ENCODE assay signal across 19 cellular contexts in genomic region chr1:158053276-158053675, GRCh38. TPM values are rescaled to one million over a fixed set of nuclear protein-coding genes. Genes with fewer than 3 reads are reported as not detected.
A peak's percentile ranks its signal among the peaks of the same experiment; 100 is the strongest.
DNase-seq lines count a peak whose midpoint lies in the region; ATAC-seq and TF ChIP-seq lines count a peak whose summit lies in the region.
"Had no signal": no experiment of that assay in that cellular context is flagged by ENCODE, and none has a peak within 500 bp of the region (broad histone marks: within the 10 kb centered on the region; RNA-seq: fewer than 3 reads in every experiment).

No MANE protein-coding gene starts in this region.

- H4K8ac ChIP-seq in IMR-90 (ENCODE audit: low read depth in 2 of 2, low read length in 2 of 2), result no peak overlapping the region

- H2BK120ac ChIP-seq in IMR-90 (ENCODE audit: low read depth, low read length), result no peak overlapping the region

- H3K14ac ChIP-seq in IMR-90 (replicated peaks; ENCODE audit: low read depth, low read length), result no peak overlapping the region

- no TSS peak for BruUV-seq in IMR-90 (replicated peaks; lab: Mats Ljungman, UMichigan)

- H3K9me3 Mint-ChIP-seq in activated CD4-positive, alpha-beta T cell treated with anti-CD3 and anti-CD28 coated beads, Interleukin-2, amount 10 ng/mL, durations not matched to agents 24 days and 14 days, result no peaks in the 10 kb centered on the region
- H3K9me3 Mint-ChIP-seq: activated naive CD4-positive, alpha-beta T cell treated with anti-CD3 and anti-CD28 coated beads, Interleukin-2, amount 10 ng/mL, durations not matched to agents 7 days and 5 days had no signal

- no peak overlapping the region for H4K91ac ChIP-seq in IMR-90 (ENCODE audit: insufficient read depth, low read depth, low read length)

- H3K56ac ChIP-seq in IMR-90 (ENCODE audit: extremely low read depth, insufficient read depth, low read length), result no peak overlapping the region

- H2BK20ac ChIP-seq in IMR-90 (ENCODE audit: low read depth, low read length), result no peak overlapping the region

- no peak for TF ChIP-seq POLR2A in IMR-90 (IDR thresholded peaks at IDR 0.05; ENCODE audit: low read depth, low read length)
- no peak for TF ChIP-seq POLR2A in suprapubic skin (IDR thresholded peaks at IDR 0.05)

- DNase-seq in A172 (ENCODE audit: low spot score) (peak; percentile 38), IMR-90 (peak; percentile 26), astrocyte of the spinal cord (ENCODE audit: low read depth, low spot score) (peak; percentile 25), iris pigment epithelial cell (ENCODE audit: low read depth) (peak; percentile 47), suprapubic skin (ENCODE audit: low spot score in 2 of 2) (no peak), NCI-H446 treated with DMSO at 0.1 percent for 48 hours (lab: John Stamatoyannopoulos, UW) (no peak)
- no peak for DNase-seq in activated CD4-positive, alpha-beta T cell treated with anti-CD3 and anti-CD28 coated beads for 1 hour
- DNase-seq in activated CD4-positive, alpha-beta T cell treated with anti-CD3 and anti-CD28 coated beads, Interleukin-2, amount 10 ng/mL, durations not matched to agents 24 days and 14 days, result no peak
- DNase-seq: activated naive CD4-positive, alpha-beta T cell treated with anti-CD3 and anti-CD28 coated beads, Interleukin-2, amount 10 ng/mL, durations not matched to agents 7 days and 5 days; activated T-cell treated with anti-CD3 and anti-CD28 coated beads for 4 hours; DND-41; NCI-H1105; stimulated activated CD4-positive, alpha-beta T cell treated with anti-CD3 and anti-CD28 coated beads, Interleukin-4, amount 100 ng/mL, for 4 hours; T-helper 9 cell; thyroid gland had no signal

- H3K4ac ChIP-seq in IMR-90 (ENCODE audit: low read depth, low read length), result no peak overlapping the region

- no peaks in the 10 kb centered on the region for H3K9me3 ChIP-seq in IMR-90 (ENCODE audit: control insufficient read depth, insufficient read depth, low read length)
- H3K9me3 ChIP-seq in suprapubic skin, result no peaks in the 10 kb centered on the region
- H3K9me3 ChIP-seq: thyroid gland had no signal

- no peak overlapping the region for H2AK5ac ChIP-seq in IMR-90 (ENCODE audit: low read depth, low read length)

- H2AFZ ChIP-seq in IMR-90 (replicated peaks; ENCODE audit: low read length, poor library complexity), result no peak overlapping the region

- no peaks in the 10 kb centered on the region for H3K4me1 Mint-ChIP-seq in activated CD4-positive, alpha-beta T cell treated with anti-CD3 and anti-CD28 coated beads, Interleukin-2, amount 10 ng/mL, durations not matched to agents 24 days and 14 days
- H3K4me1 Mint-ChIP-seq: activated naive CD4-positive, alpha-beta T cell treated with anti-CD3 and anti-CD28 coated beads, Interleukin-2, amount 10 ng/mL, durations not matched to agents 7 days and 5 days had no signal

- in situ Hi-C loops in IMR-90 (cut with MboI; ENCODE audit: low sequenced_read_pairs) (no loop called here), astrocyte of the spinal cord (cut with HindIII; ENCODE audit: low sequenced_read_pairs) (no loop called here)

- peaks cover 5% of the 10 kb centered on the region for H3K27me3 Mint-ChIP-seq in activated CD4-positive, alpha-beta T cell treated with anti-CD3 and anti-CD28 coated beads, Interleukin-2, amount 10 ng/mL, durations not matched to agents 24 days and 14 days

- peaks cover 21% of the 10 kb centered on the region for H3K36me3 ChIP-seq in IMR-90 (ENCODE audit: control insufficient read depth, insufficient read depth, low read length)
- H3K36me3 ChIP-seq in suprapubic skin, result no peaks in the 10 kb centered on the region
- H3K36me3 ChIP-seq: thyroid gland had no signal

- H2AK9ac ChIP-seq in IMR-90 (replicated peaks; ENCODE audit: low read depth, low read length, poor library complexity), result no peak overlapping the region

- peaks cover 5% of the 10 kb centered on the region; the same call in 1 of the 2 replicates for H3K4me1 ChIP-seq in IMR-90 (ENCODE audit: control insufficient read depth, insufficient read depth, low read length)
- H3K4me1 ChIP-seq in suprapubic skin, result peaks cover 2% of the 10 kb centered on the region

- no peak overlapping the region for H3K4me3 ChIP-seq in IMR-90 (ENCODE audit: insufficient read depth, low read depth, low read length)
- no peak overlapping the region for H3K4me3 ChIP-seq in astrocyte of the spinal cord (ENCODE audit: low read depth, low read length)
- no peak overlapping the region for H3K4me3 ChIP-seq in suprapubic skin
- H3K4me3 ChIP-seq: thyroid gland had no signal

- no peak overlapping the region for H3K23ac ChIP-seq in IMR-90 (ENCODE audit: low read depth, low read length)

- no peaks in the 10 kb centered on the region for H3K27me3 ChIP-seq in IMR-90 (ENCODE audit: control insufficient read depth, insufficient read depth, low read length)
- H3K27me3 ChIP-seq in suprapubic skin, result no peaks in the 10 kb centered on the region
- H3K27me3 ChIP-seq: thyroid gland had no signal

- no peaks in the 10 kb centered on the region for H3K36me3 Mint-ChIP-seq in activated CD4-positive, alpha-beta T cell treated with anti-CD3 and anti-CD28 coated beads, Interleukin-2, amount 10 ng/mL, durations not matched to agents 24 days and 14 days (ENCODE audit: low read depth)
- H3K36me3 Mint-ChIP-seq: activated naive CD4-positive, alpha-beta T cell treated with anti-CD3 and anti-CD28 coated beads, Interleukin-2, amount 10 ng/mL, durations not matched to agents 7 days and 5 days had no signal

- peak; percentile 35; the same call in 1 of the 2 replicates for ATAC-seq in IMR-90 (ENCODE audit: low read depth)

- POLR2A ChIA-PET in IMR-90 (lab: Charles Lee; ENCODE audit: unreplicated experiment), result interaction anchor here (0.6 kb wide), 2 partner anchors 12 to 32 kb away, joined by 5 to 8 read pairs; no protein-coding TSS in a partner anchor

- intact Hi-C loops in IMR-90 (cut with micrococcal nuclease), result no loop called here
- intact Hi-C loops in activated CD4-positive, alpha-beta T cell treated with anti-CD3 and anti-CD28 coated beads, Interleukin-2, amount 10 ng/mL, durations not matched to agents 24 days and 14 days (cut with micrococcal nuclease), result no loop called here

- no peak overlapping the region for H3K9ac ChIP-seq in IMR-90 (ENCODE audit: low read depth, low read length)
- H3K9ac ChIP-seq: KMS-11 had no signal

- no peak overlapping the region for H3K4me3 Mint-ChIP-seq in activated CD4-positive, alpha-beta T cell treated with anti-CD3 and anti-CD28 coated beads, Interleukin-2, amount 10 ng/mL, durations not matched to agents 24 days and 14 days
- H3K4me3 Mint-ChIP-seq: activated naive CD4-positive, alpha-beta T cell treated with anti-CD3 and anti-CD28 coated beads, Interleukin-2, amount 10 ng/mL, durations not matched to agents 7 days and 5 days had no signal

- H3K4me2 ChIP-seq in IMR-90 (ENCODE audit: low read depth, low read length), result no peak overlapping the region
- H3K4me2 ChIP-seq: KMS-11 had no signal

- H3K27ac ChIP-seq in IMR-90 (ENCODE audit: insufficient read depth, low read length) (no peak overlapping the region), suprapubic skin (no peak overlapping the region)
- H3K27ac ChIP-seq: 22Rv1, C4-2B, HL-60, KMS-11, thyroid gland had no signal

- no peak overlapping the region for H2BK15ac ChIP-seq in IMR-90 (ENCODE audit: low read depth, low read length)

- no peak overlapping the region for H3K18ac ChIP-seq in IMR-90 (ENCODE audit: low read depth, low read length)

- H4K20me1 ChIP-seq in IMR-90 (ENCODE audit: insufficient read depth, low read length), result peaks cover 95% of the 10 kb centered on the region

- dilution Hi-C loops in IMR-90 (cut with HindIII; ENCODE audit: low sequenced_read_pairs, unreplicated experiment), result no loop called here

- peaks cover 56 to 93% of the 10 kb centered on the region in 2 experiments for H3K79me1 ChIP-seq in IMR-90 (ENCODE audit: low read depth in 1 of 2, low read length in 2 of 2)

- no peak for TF ChIP-seq EP300 in suprapubic skin (IDR thresholded peaks at IDR 0.05)

- TF ChIP-seq RAD21 in IMR-90 (IDR thresholded peaks at IDR 0.05; ENCODE audit: low read length), result no peak

- no peak overlapping the region for H3K27ac Mint-ChIP-seq in activated CD4-positive, alpha-beta T cell treated with anti-CD3 and anti-CD28 coated beads, Interleukin-2, amount 10 ng/mL, durations not matched to agents 24 days and 14 days
- H3K27ac Mint-ChIP-seq: activated naive CD4-positive, alpha-beta T cell treated with anti-CD3 and anti-CD28 coated beads, Interleukin-2, amount 10 ng/mL, durations not matched to agents 7 days and 5 days had no signal

- H2BK5ac ChIP-seq in IMR-90 (ENCODE audit: low read depth, low read length, poor library complexity, severe bottlenecking), result no peak overlapping the region

- peaks cover 56% of the 10 kb centered on the region for H3K9me1 ChIP-seq in IMR-90 (ENCODE audit: insufficient read depth, low read length)

- CTCF ChIA-PET in IMR-90 (lab: Yijun Ruan, JAX), result interaction anchor here (1.0 to 1.5 kb wide), 2 partner anchors 16 to 61 kb away, joined by 3 to 4 read pairs; no protein-coding TSS in a partner anchor

- H4K5ac ChIP-seq in IMR-90 (ENCODE audit: low read depth, low read length), result no peak overlapping the region

- TF ChIP-seq CTCF in IMR-90 (conservative IDR thresholded peaks at IDR 0.05; ENCODE audit: low read depth, low read length), result no peak
- TF ChIP-seq CTCF in astrocyte of the spinal cord (IDR thresholded peaks at IDR 0.05; ENCODE audit: low read depth, low read length), result no peak
- no peak for TF ChIP-seq CTCF in suprapubic skin (IDR thresholded peaks at IDR 0.05)

TF ChIP-seq in IMR-90, 13 proteins besides CTCF, POLR2A, EP300 and RAD21 (continues in another document):
- no peak for TF ChIP-seq MAFK (IDR thresholded peaks at IDR 0.05; ENCODE audit: low read depth, low read length)
- no peak for TF ChIP-seq MAZ (IDR thresholded peaks at IDR 0.05; ENCODE audit: borderline replicate concordance, low read depth, low read length)
- TF ChIP-seq ELK1 (IDR thresholded peaks at IDR 0.05; ENCODE audit: borderline replicate concordance, low read depth, low read length), result no peak

RNA-seq across cellular contexts. Expression of gene KIRREL1, which starts 59.8 kb away (rescaled TPM):
- total RNA-seq in A172 (2014; rRNA removed; shearing (Covaris generic)), result 145 and 179 TPM in 2 replicates
- 61.9 and 64.7 TPM in 2 replicates for total RNA-seq in IMR-90 (2012; rRNA removed)
- 58.1 and 64.6 TPM in 2 replicates for polyA plus RNA-seq in IMR-90 (2012; rRNA removed)
- 38.9 and 51.3 TPM in 2 replicates for polyA plus RNA-seq in IMR-90 (2012; cell fraction: cytosol; rRNA removed)
- polyA plus RNA-seq in IMR-90 (2012; cell fraction: nucleus; rRNA removed; ENCODE audit: low replicate concordance), result 85.2 and 89.7 TPM in 2 replicates
- 10 to 100 TPM; 12.5 to 18.9 (median 15.5) TPM for total RNA-seq in suprapubic skin
- total RNA-seq in activated CD4-positive, alpha-beta T cell treated with anti-CD3 and anti-CD28 coated beads, Interleukin-2, amount 10 ng/mL, durations not matched to agents 24 days and 14 days, result 0.02 TPM in 1 of 2 replicates, not detected in the other

Comparison
In these comparisons a context has a peak if more than half of its experiments do, and no peak if none do; other contexts are left out.
1. DNase-seq: peak in A172 (single experiment), IMR-90 (single experiment), astrocyte of the spinal cord (single experiment) and iris pigment epithelial cell (single experiment); none in suprapubic skin (0 of 2), NCI-H446 treated with DMSO at 0.1 percent for 48 hours (single experiment), activated CD4-positive, alpha-beta T cell treated with anti-CD3 and anti-CD28 coated beads for 1 hour (single experiment) and activated CD4-positive, alpha-beta T cell treated with anti-CD3 and anti-CD28 coated beads, Interleukin-2, amount 10 ng/mL, durations not matched to agents 24 days and 14 days (single experiment).
2. RNA of gene KIRREL1, which starts 59.8 kb away (total RNA-seq): 145 to 179 TPM in A172, 61.9 to 64.7 TPM in IMR-90 and 12.5 to 18.9 TPM in suprapubic skin; 0.02 TPM in activated CD4-positive, alpha-beta T cell treated with anti-CD3 and anti-CD28 coated beads, Interleukin-2, amount 10 ng/mL, durations not matched to agents 24 days and 14 days; every median in the first group is over 10 times any median in the second.